Comparison of ENCODE assay signal across 33 cellular contexts in the genomic region with DNA sequence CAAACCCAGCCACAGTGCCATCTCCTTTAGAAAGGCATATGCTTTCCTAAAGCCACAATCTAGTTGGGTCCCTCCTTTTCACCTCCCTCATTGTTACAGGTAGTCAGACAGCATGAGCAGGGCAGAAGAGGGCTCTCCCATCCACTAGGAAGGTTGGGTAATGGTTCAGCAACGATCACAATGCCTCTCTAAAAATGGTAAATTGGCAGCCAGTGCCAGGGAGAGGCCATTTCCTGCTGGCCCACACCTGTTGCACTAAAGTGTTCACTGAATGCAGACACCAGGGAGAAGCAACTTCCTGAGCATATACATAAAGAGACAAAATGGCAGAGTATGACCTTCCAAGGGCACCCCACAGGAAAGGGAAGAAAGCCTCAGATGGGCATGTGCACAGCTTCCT.
"Had no signal": no experiment of that assay in that cellular context is flagged by ENCODE, and none has a peak within 500 bp of the region (broad histone marks: within the 10 kb centered on the region; RNA-seq: fewer than 3 reads in every experiment).

No MANE protein-coding gene starts in this region.

- H3K36me3 ChIP-seq: adrenal gland, esophagus muscularis mucosa, gastrocnemius medialis, heart left ventricle had no signal

- H3K27ac ChIP-seq: adrenal gland, body of pancreas, esophagus muscularis mucosa, foreskin keratinocyte, gastrocnemius medialis, heart left ventricle had no signal

- H3K4me3 ChIP-seq: adrenal gland, body of pancreas, esophagus muscularis mucosa, gastrocnemius medialis, heart left ventricle had no signal

- DNase-seq: activated CD4-positive, alpha-beta memory T cell treated with anti-CD3 and anti-CD28 coated beads for 36 hours; activated CD4-positive, alpha-beta T cell treated with anti-CD3 and anti-CD28 coated beads for 36 hours; activated CD4-positive, alpha-beta T cell treated with anti-CD3 and anti-CD28 coated beads, Interleukin-2, amount 10 ng/mL, durations not matched to agents 24 days and 14 days; activated CD4-positive, CD25-positive, alpha-beta regulatory T cell; activated CD4-positive, CD25-positive, alpha-beta regulatory T cell treated with anti-CD3 and anti-CD28 coated beads, Interleukin-2, amount 50 U/mL, for 72 hours; activated CD8-positive, alpha-beta memory T cell treated with anti-CD3 and anti-CD28 coated beads, Interleukin-2, amount 10 ng/mL, durations not matched to agents 7 days and 5 days; activated CD8-positive, alpha-beta memory T cell treated with anti-CD3 and anti-CD28 coated beads, Interleukin-2, amount 50 U/mL, for 4 hours; activated CD8-positive, alpha-beta T cell treated with anti-CD3 and anti-CD28 coated beads, Interleukin-2, amount 10 ng/mL, durations not matched to agents 7 days and 5 days; activated effector memory CD4-positive, alpha-beta T cell treated with anti-CD3 and anti-CD28 coated beads, Interleukin-2, amount 50 U/mL, for 16 hours; activated naive CD4-positive, alpha-beta T cell treated with anti-CD3 and anti-CD28 coated beads for 36 hours; activated naive CD8-positive, alpha-beta T cell treated with anti-CD3 and anti-CD28 coated beads for 36 hours; activated naive CD8-positive, alpha-beta T cell treated with anti-CD3 and anti-CD28 coated beads, Interleukin-2, amount 50 U/mL, for 24 hours; activated T-cell treated with anti-CD3 and anti-CD28 coated beads, Interleukin-2, amount 50 U/mL, for 1 hour; activated T-cell treated with anti-CD3 and anti-CD28 coated beads, Interleukin-2, amount 50 U/mL, for 48 hours; adrenal gland; amygdala; aorta; body of pancreas; caudate nucleus; cortex of kidney; dermis blood vessel endothelial cell; effector CD4-positive, alpha-beta T cell; effector memory CD8-positive, alpha-beta T cell; erythroblast; foreskin keratinocyte; gastrocnemius medialis; glutamatergic neuron; heart left ventricle; T1000 had no signal

- H3K9me3 ChIP-seq: adrenal gland, body of pancreas, esophagus muscularis mucosa, gastrocnemius medialis, heart left ventricle had no signal

- H3K9me3 Mint-ChIP-seq: activated CD4-positive, alpha-beta memory T cell treated with anti-CD3 and anti-CD28 coated beads for 36 hours; activated CD4-positive, alpha-beta T cell treated with anti-CD3 and anti-CD28 coated beads, Interleukin-2, amount 10 ng/mL, durations not matched to agents 24 days and 14 days; activated naive CD4-positive, alpha-beta T cell treated with anti-CD3 and anti-CD28 coated beads for 36 hours; activated naive CD4-positive, alpha-beta T cell treated with anti-CD3 and anti-CD28 coated beads, Interleukin-2, amount 50 U/mL, for 24 hours; activated naive CD8-positive, alpha-beta T cell treated with anti-CD3 and anti-CD28 coated beads for 36 hours; activated naive CD8-positive, alpha-beta T cell treated with anti-CD3 and anti-CD28 coated beads, Interleukin-2, amount 50 U/mL, for 24 hours; activated T-helper 1 cell treated with anti-CD3 and anti-CD28 coated beads, Interleukin-12 subunit alpha, Interleukin-12 subunit beta, Interleukin-2, Interleukin-4 antibody, amounts not matched to agents 30 ng/mL and 10 ng/mL and 1 ng/mL, durations not matched to agents 14 hours and 24 hours and 36 hours; activated T-helper 2 cell treated with anti-CD3 and anti-CD28 coated beads, Interferon-gamma antibody, Interleukin-2, Interleukin-4, amounts not matched to agents 10 μg/mL and 5 μg/mL and 100 μg/mL, durations not matched to agents 14 hours and 24 hours and 36 hours; effector memory CD8-positive, alpha-beta T cell had no signal

- H3K27me3 ChIP-seq: adrenal gland, body of pancreas, esophagus muscularis mucosa, foreskin keratinocyte, gastrocnemius medialis, heart left ventricle had no signal

- H3K4me3 Mint-ChIP-seq: activated CD4-positive, alpha-beta memory T cell treated with anti-CD3 and anti-CD28 coated beads for 36 hours; activated CD4-positive, alpha-beta T cell treated with anti-CD3 and anti-CD28 coated beads for 36 hours; activated CD4-positive, alpha-beta T cell treated with anti-CD3 and anti-CD28 coated beads, Interleukin-2, amount 10 ng/mL, durations not matched to agents 24 days and 14 days; activated CD8-positive, alpha-beta memory T cell treated with anti-CD3 and anti-CD28 coated beads, Interleukin-2, amount 10 ng/mL, durations not matched to agents 7 days and 5 days; activated CD8-positive, alpha-beta T cell treated with anti-CD3 and anti-CD28 coated beads, Interleukin-2, amount 10 ng/mL, durations not matched to agents 7 days and 5 days; activated naive CD4-positive, alpha-beta T cell treated with anti-CD3 and anti-CD28 coated beads for 36 hours; activated naive CD4-positive, alpha-beta T cell treated with anti-CD3 and anti-CD28 coated beads, Interleukin-2, amount 50 U/mL, for 24 hours; activated naive CD8-positive, alpha-beta T cell treated with anti-CD3 and anti-CD28 coated beads for 36 hours; activated naive CD8-positive, alpha-beta T cell treated with anti-CD3 and anti-CD28 coated beads, Interleukin-2, amount 50 U/mL, for 24 hours; activated T-helper 1 cell treated with anti-CD3 and anti-CD28 coated beads, Interleukin-12 subunit alpha, Interleukin-12 subunit beta, Interleukin-2, Interleukin-4 antibody, amounts not matched to agents 30 ng/mL and 10 ng/mL and 1 ng/mL, durations not matched to agents 14 hours and 24 hours and 36 hours; effector memory CD8-positive, alpha-beta T cell had no signal

- H3K4me1 ChIP-seq: body of pancreas, foreskin keratinocyte, gastrocnemius medialis had no signal

- H3K36me3 Mint-ChIP-seq: activated CD4-positive, alpha-beta memory T cell treated with anti-CD3 and anti-CD28 coated beads for 36 hours; activated CD8-positive, alpha-beta memory T cell treated with anti-CD3 and anti-CD28 coated beads, Interleukin-2, amount 10 ng/mL, durations not matched to agents 7 days and 5 days; activated naive CD4-positive, alpha-beta T cell treated with anti-CD3 and anti-CD28 coated beads, Interleukin-2, amount 50 U/mL, for 24 hours; activated naive CD8-positive, alpha-beta T cell treated with anti-CD3 and anti-CD28 coated beads for 36 hours had no signal

- H3K4me1 Mint-ChIP-seq: activated CD4-positive, alpha-beta T cell treated with anti-CD3 and anti-CD28 coated beads, Interleukin-2, amount 10 ng/mL, durations not matched to agents 24 days and 14 days; activated CD8-positive, alpha-beta memory T cell treated with anti-CD3 and anti-CD28 coated beads, Interleukin-2, amount 10 ng/mL, durations not matched to agents 7 days and 5 days; activated naive CD4-positive, alpha-beta T cell treated with anti-CD3 and anti-CD28 coated beads, Interleukin-2, amount 50 U/mL, for 24 hours; activated naive CD8-positive, alpha-beta T cell treated with anti-CD3 and anti-CD28 coated beads for 36 hours; activated naive CD8-positive, alpha-beta T cell treated with anti-CD3 and anti-CD28 coated beads, Interleukin-2, amount 50 U/mL, for 24 hours had no signal

- H3K27ac Mint-ChIP-seq: activated CD4-positive, alpha-beta memory T cell treated with anti-CD3 and anti-CD28 coated beads for 36 hours; activated CD4-positive, alpha-beta T cell treated with anti-CD3 and anti-CD28 coated beads for 36 hours; activated CD4-positive, alpha-beta T cell treated with anti-CD3 and anti-CD28 coated beads, Interleukin-2, amount 10 ng/mL, durations not matched to agents 24 days and 14 days; activated CD8-positive, alpha-beta memory T cell treated with anti-CD3 and anti-CD28 coated beads, Interleukin-2, amount 10 ng/mL, durations not matched to agents 7 days and 5 days; activated CD8-positive, alpha-beta T cell treated with anti-CD3 and anti-CD28 coated beads, Interleukin-2, amount 10 ng/mL, durations not matched to agents 7 days and 5 days; activated naive CD4-positive, alpha-beta T cell treated with anti-CD3 and anti-CD28 coated beads for 36 hours; activated naive CD4-positive, alpha-beta T cell treated with anti-CD3 and anti-CD28 coated beads, Interleukin-2, amount 50 U/mL, for 24 hours; activated naive CD8-positive, alpha-beta T cell treated with anti-CD3 and anti-CD28 coated beads for 36 hours; activated naive CD8-positive, alpha-beta T cell treated with anti-CD3 and anti-CD28 coated beads, Interleukin-2, amount 50 U/mL, for 24 hours; activated T-helper 1 cell treated with anti-CD3 and anti-CD28 coated beads, Interleukin-12 subunit alpha, Interleukin-12 subunit beta, Interleukin-2, Interleukin-4 antibody, amounts not matched to agents 30 ng/mL and 10 ng/mL and 1 ng/mL, durations not matched to agents 14 hours and 24 hours and 36 hours; activated T-helper 2 cell treated with anti-CD3 and anti-CD28 coated beads, Interferon-gamma antibody, Interleukin-2, Interleukin-4, amounts not matched to agents 10 μg/mL and 5 μg/mL and 100 μg/mL, durations not matched to agents 14 hours and 24 hours and 36 hours; effector memory CD8-positive, alpha-beta T cell had no signal
